In the genomic region with DNA sequence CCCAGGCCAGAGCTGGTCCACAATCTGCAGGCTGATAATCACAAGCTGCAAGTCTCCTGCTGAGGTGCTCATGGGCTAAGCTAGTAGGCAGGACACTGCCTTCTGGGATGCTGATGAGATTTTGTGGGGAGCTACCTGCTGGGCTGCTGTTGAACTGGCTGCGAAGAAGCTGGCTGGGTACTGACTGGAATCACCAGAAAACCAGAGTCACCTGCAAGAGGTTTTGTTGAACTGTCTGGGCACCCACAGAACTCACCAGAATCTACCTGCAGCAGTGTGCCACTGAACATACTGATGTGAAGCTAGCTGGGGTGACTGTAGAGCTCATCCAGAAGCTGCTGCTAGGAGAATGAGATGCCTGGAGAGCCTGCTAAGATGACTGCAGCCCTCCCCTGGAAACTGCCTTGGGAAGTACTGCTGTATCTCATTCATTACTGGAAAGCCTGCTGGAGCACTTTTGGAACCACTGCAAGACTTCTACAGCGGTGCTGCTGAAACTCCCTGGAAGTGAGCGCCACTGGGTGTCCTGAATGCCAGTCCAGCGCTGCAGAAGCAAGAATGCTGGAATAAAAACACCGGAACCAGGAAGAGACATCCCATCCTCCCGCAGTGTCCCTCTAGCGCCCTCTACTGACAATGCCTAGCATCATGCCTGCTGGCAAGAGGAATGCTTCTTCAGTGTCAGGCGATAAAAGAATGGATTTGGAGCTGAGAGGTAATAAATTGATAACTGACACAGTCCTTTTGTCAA, we compare ENCODE assay signal across 8 cellular contexts.
DNase-seq lines count a peak whose midpoint lies in the region; ATAC-seq and TF ChIP-seq lines count a peak whose summit lies in the region.

No MANE protein-coding gene starts in this region.

- H3K9ac ChIP-seq in OCI-LY1 (ENCODE audit: low read length): no peak overlapping the region

- peak; percentile 86 for ATAC-seq in aorta (ENCODE audit: low FRiP score)

- H3K4me3 Mint-ChIP-seq in activated naive CD4-positive, alpha-beta T cell treated with anti-CD3 and anti-CD28 coated beads for 36 hours: no peak overlapping the region

- H3F3A ChIP-seq in OCI-LY1 (ENCODE audit: insufficient read depth, low read length): no peaks in the 10 kb centered on the region

- intact Hi-C loops in activated naive CD4-positive, alpha-beta T cell treated with anti-CD3 and anti-CD28 coated beads for 36 hours (cut with micrococcal nuclease): loop anchor here (1.0 to 5.0 kb wide), 2 partner anchors 162 to 177 kb away; no protein-coding TSS in a partner anchor
- intact Hi-C loops in aorta (cut with DNase I): loop anchor here in 1 of 2 donors (10.0 kb wide), 1 partner anchor 250 kb away; no protein-coding TSS in a partner anchor

- CTCF ChIA-PET in activated naive CD4-positive, alpha-beta T cell treated with anti-CD3 and anti-CD28 coated beads for 36 hours (lab: Charles Lee): interaction anchor here (0.6 to 2.2 kb wide), 36 partner anchors 11 to 430 kb away, joined by 3 to 21 read pairs (median 4); partner anchors contain the start of gene ARHGAP18

- H4K20me1 ChIP-seq in OCI-LY1 (ENCODE audit: insufficient read depth, low read length) (no peaks in the 10 kb centered on the region), osteoblast (ENCODE audit: insufficient read depth, low read length) (no peaks in the 10 kb centered on the region)

- peak; percentile 38 for DNase-seq in NCI-H345 (lab: John Stamatoyannopoulos, UW)
- DNase-seq in NCI-H345 treated with DMSO at 0.1 percent for 48 hours (lab: John Stamatoyannopoulos, UW; ENCODE audit: unreplicated experiment): no peak
- DNase-seq in HUDEP-2 (lab: John Stamatoyannopoulos, UW; ENCODE audit: unreplicated experiment in 76 of 76): peak in 64 of 76 experiments; percentile 13 to 88 (median 46)
- DNase-seq in activated naive CD4-positive, alpha-beta T cell treated with anti-CD3 and anti-CD28 coated beads for 36 hours: peak; percentile 68
- peak; percentile 83 for DNase-seq in globus pallidus (ENCODE audit: low spot score)
- DNase-seq in osteoblast (ENCODE audit: insufficient read length, low spot score, missing footprints): peak; percentile 81
- DNase-seq in aorta: peak; percentile 78 to 79

- H3K36me3 ChIP-seq in OCI-LY1 (ENCODE audit: insufficient read depth, low read length) (no peaks in the 10 kb centered on the region), osteoblast (ENCODE audit: insufficient read depth, low read length) (no peaks in the 10 kb centered on the region), aorta (ENCODE audit: control insufficient read depth in 1 of 2, insufficient read depth in 2 of 2, low read length in 1 of 2) (no peaks in the 10 kb centered on the region)

- WGBS in aorta, 2 donors: 17 to 20% methylated on average over 8 of the region's 8 CpGs

- peaks cover 14% of the 10 kb centered on the region for H3K9me3 Mint-ChIP-seq in activated naive CD4-positive, alpha-beta T cell treated with anti-CD3 and anti-CD28 coated beads for 36 hours

- H3K4me3 ChIP-seq in OCI-LY1 (ENCODE audit: low read depth, low read length, poor library complexity, severe bottlenecking) (no peak overlapping the region), osteoblast (ENCODE audit: insufficient read depth, low read length) (peak overlapping the region; percentile 50), aorta (ENCODE audit: low read length in 2 of 2) (no peak overlapping the region)

- no peaks in the 10 kb centered on the region for H3K27me3 Mint-ChIP-seq in activated naive CD4-positive, alpha-beta T cell treated with anti-CD3 and anti-CD28 coated beads for 36 hours (ENCODE audit: low read depth)

- H3K27me3 ChIP-seq in OCI-LY1 (ENCODE audit: insufficient read depth, low read length) (no peaks in the 10 kb centered on the region), osteoblast (ENCODE audit: insufficient read depth, low read length) (no peaks in the 10 kb centered on the region), aorta (ENCODE audit: control insufficient read depth in 1 of 2, insufficient read depth in 2 of 2, low read length in 1 of 2) (no peaks in the 10 kb centered on the region)

- H3K9me2 ChIP-seq in OCI-LY1 (ENCODE audit: low read depth, low read length): no peaks in the 10 kb centered on the region

- peaks cover 5% of the 10 kb centered on the region for H3K4me1 ChIP-seq in OCI-LY1 (ENCODE audit: insufficient read depth, low read length, severe bottlenecking)
- H3K4me1 ChIP-seq in osteoblast (ENCODE audit: insufficient read depth, low read length): no peaks in the 10 kb centered on the region
- H3K4me1 ChIP-seq in aorta (ENCODE audit: control insufficient read depth in 1 of 2, insufficient read depth in 2 of 2, low read length in 2 of 2): no peaks in the 10 kb centered on the region

- H3K27ac ChIP-seq in OCI-LY1 (ENCODE audit: low read depth, low read length, poor library complexity, severe bottlenecking) (no peak overlapping the region), osteoblast (ENCODE audit: low read depth, low read length) (no peak overlapping the region), aorta (ENCODE audit: low read depth in 1 of 2, low read length in 2 of 2) (no peak overlapping the region)

- TF ChIP-seq CTCF in OCI-LY1 (IDR thresholded peaks at IDR 0.05; ENCODE audit: low read length): peak; percentile 92
- peak; percentile 100 for TF ChIP-seq CTCF in osteoblast (IDR thresholded peaks at IDR 0.05; ENCODE audit: extremely low read depth, low read depth, low read length)

- H3K9me3 ChIP-seq in OCI-LY1 (ENCODE audit: low read length): no peaks in the 10 kb centered on the region
- H3K9me3 ChIP-seq in osteoblast (ENCODE audit: low read depth, low read length): no peaks in the 10 kb centered on the region
- H3K9me3 ChIP-seq in aorta (ENCODE audit: control insufficient read depth, low read length): peaks cover 1% of the 10 kb centered on the region

- H3K79me2 ChIP-seq in OCI-LY1 (ENCODE audit: insufficient read depth, low read length) (no peaks in the 10 kb centered on the region), osteoblast (ENCODE audit: insufficient read depth, low read length) (no peaks in the 10 kb centered on the region)

- no peaks in the 10 kb centered on the region for H3K36me3 Mint-ChIP-seq in activated naive CD4-positive, alpha-beta T cell treated with anti-CD3 and anti-CD28 coated beads for 36 hours (ENCODE audit: low read depth)

- peak overlapping the region; percentile 97 for H2AFZ ChIP-seq in OCI-LY1 (ENCODE audit: low read length)
- H2AFZ ChIP-seq in osteoblast (ENCODE audit: low read length): peak overlapping the region; percentile 76

- H3K4me2 ChIP-seq in OCI-LY1 (ENCODE audit: low read length) (peak overlapping the region; percentile 65; the same call in 1 of the 2 replicates), osteoblast (ENCODE audit: insufficient read depth, low read length) (peak overlapping the region; percentile 87)

- no peak overlapping the region for H3K27ac Mint-ChIP-seq in activated naive CD4-positive, alpha-beta T cell treated with anti-CD3 and anti-CD28 coated beads for 36 hours

- peaks cover 3% of the 10 kb centered on the region for H3K4me1 Mint-ChIP-seq in activated naive CD4-positive, alpha-beta T cell treated with anti-CD3 and anti-CD28 coated beads for 36 hours (ENCODE audit: low read depth)
